ENCODE assay signal across 17 cellular contexts in genomic region chr15:71658827-71659729, GRCh38.
A peak's percentile ranks its signal among the peaks of the same experiment; 100 is the strongest.
DNase-seq lines count a peak whose midpoint lies in the region; ATAC-seq and TF ChIP-seq lines count a peak whose summit lies in the region.
"Had no signal": no experiment of that assay in that cellular context is flagged by ENCODE, and none has a peak within 500 bp of the region (broad histone marks: within the 10 kb centered on the region; RNA-seq: fewer than 3 reads in every experiment).

No MANE protein-coding gene starts in this region.

- H3K9me3 ChIP-seq in ascending aorta = no peaks in the 10 kb centered on the region
- H3K9me3 ChIP-seq in gastrocnemius medialis = no peaks in the 10 kb centered on the region
- no peaks in the 10 kb centered on the region for H3K9me3 ChIP-seq in smooth muscle cell (replicated peaks; ENCODE audit: low read depth)
- H3K9me3 ChIP-seq: HAP-1 had no signal

- H3K4me1 ChIP-seq in ascending aorta = peaks cover 0 to 9% of the 10 kb centered on the region in 2 donors
- H3K4me1 ChIP-seq in gastrocnemius medialis = peaks cover 13 to 20% of the 10 kb centered on the region in 2 donors
- H3K4me1 ChIP-seq in smooth muscle cell (ENCODE audit: low read depth) = no peaks in the 10 kb centered on the region
- H3K4me1 ChIP-seq: HAP-1 had no signal

- TF ChIP-seq CTCF in ascending aorta (IDR thresholded peaks at IDR 0.05) (no peak), gastrocnemius medialis (IDR thresholded peaks at IDR 0.05 in 4 of 5, conservative IDR thresholded peaks at IDR 0.05 in 1 of 5) (no peak), smooth muscle cell (IDR thresholded peaks at IDR 0.05; ENCODE audit: borderline replicate concordance, insufficient read depth, poor library complexity, severe bottlenecking) (no peak)

- H3K79me2 ChIP-seq in smooth muscle cell (ENCODE audit: low read depth) = no peaks in the 10 kb centered on the region

- ATAC-seq in left colon = peak; percentile 72
- ATAC-seq in gastrocnemius medialis = peak in 1 of 2 donors; percentile 51
- ATAC-seq in HG02981 (IDR thresholded peaks at IDR 0.05; ENCODE audit: unreplicated experiment) = no peak
- no peak for ATAC-seq in GM19452 (IDR thresholded peaks at IDR 0.05; ENCODE audit: unreplicated experiment)

- no peak overlapping the region for H2AFZ ChIP-seq in smooth muscle cell (ENCODE audit: low read depth)

- H3K4me2 ChIP-seq in smooth muscle cell = no peak overlapping the region

- TF ChIP-seq POLR2A in gastrocnemius medialis (IDR thresholded peaks at IDR 0.05) = no peak

- H3K27me3 ChIP-seq in ascending aorta = no peaks in the 10 kb centered on the region
- no peaks in the 10 kb centered on the region for H3K27me3 ChIP-seq in gastrocnemius medialis
- H3K27me3 ChIP-seq in smooth muscle cell (ENCODE audit: low read depth) = no peaks in the 10 kb centered on the region

- no peaks in the 10 kb centered on the region for H3F3A ChIP-seq in smooth muscle cell (ENCODE audit: low read depth)

- H3K4me3 ChIP-seq in ascending aorta = no peak overlapping the region
- H3K4me3 ChIP-seq in gastrocnemius medialis = no peak overlapping the region
- no peak overlapping the region for H3K4me3 ChIP-seq in smooth muscle cell
- H3K4me3 ChIP-seq: HAP-1 had no signal

- H3K9ac ChIP-seq in smooth muscle cell (ENCODE audit: low read depth) = no peak overlapping the region

- peak overlapping the region; percentile 24 to 38 for H3K27ac ChIP-seq in ascending aorta
- peak overlapping the region in 3 of 4 donors; percentile 18 to 23 (median 20) for H3K27ac ChIP-seq in gastrocnemius medialis
- H3K27ac ChIP-seq in smooth muscle cell (ENCODE audit: low read depth) = no peak overlapping the region
- H3K27ac ChIP-seq: 22Rv1, HL-60 had no signal

- WGBS in smooth muscle cell (ENCODE audit: low lambda C conversion rate) = 94% methylated on average over 2 of the region's 2 CpGs

- DNase-seq in NCI-H2171 treated with DMSO at 0.1 percent for 48 hours (lab: John Stamatoyannopoulos, UW) (peak; percentile 17), NCI-H2171 (lab: John Stamatoyannopoulos, UW) (no peak), ascending aorta (ENCODE audit: low spot score in 2 of 2) (no peak), left colon (no peak), gastrocnemius medialis (no peak), smooth muscle cell (lab: John Stamatoyannopoulos, UW; ENCODE audit: unreplicated experiment) (no peak)
- DNase-seq: Calu3; CD4-positive, CD25-positive, alpha-beta regulatory T cell; DMS53; NCI-H187; NCI-H69; SHP77 treated with DMSO at 0.1 percent for 48 hours had no signal

- H4K20me1 ChIP-seq in smooth muscle cell (ENCODE audit: low read depth) = no peaks in the 10 kb centered on the region

- H3K36me3 ChIP-seq in ascending aorta = no peaks in the 10 kb centered on the region
- no peaks in the 10 kb centered on the region for H3K36me3 ChIP-seq in gastrocnemius medialis
- no peaks in the 10 kb centered on the region for H3K36me3 ChIP-seq in smooth muscle cell (ENCODE audit: low read depth)
- H3K36me3 ChIP-seq: HAP-1 had no signal

- intact Hi-C loops in ascending aorta (cut with DNase I) = loop anchor here (10.0 kb wide), 1 partner anchor 274 kb away; no protein-coding TSS in a partner anchor
- intact Hi-C loops in left colon (cut with DNase I, micrococcal nuclease) = no loop called here
- intact Hi-C loops in gastrocnemius medialis (cut with DNase I; ENCODE audit: low total_unique reads) = no loop called here

- in situ Hi-C loops in gastrocnemius medialis (cut with MboI; ENCODE audit: low sequenced_read_pairs in 4 of 4) = loop anchor here in 1 of 4 donors (10.0 kb wide), 1 partner anchor 214 kb away; no protein-coding TSS in a partner anchor
